In the genomic region with DNA sequence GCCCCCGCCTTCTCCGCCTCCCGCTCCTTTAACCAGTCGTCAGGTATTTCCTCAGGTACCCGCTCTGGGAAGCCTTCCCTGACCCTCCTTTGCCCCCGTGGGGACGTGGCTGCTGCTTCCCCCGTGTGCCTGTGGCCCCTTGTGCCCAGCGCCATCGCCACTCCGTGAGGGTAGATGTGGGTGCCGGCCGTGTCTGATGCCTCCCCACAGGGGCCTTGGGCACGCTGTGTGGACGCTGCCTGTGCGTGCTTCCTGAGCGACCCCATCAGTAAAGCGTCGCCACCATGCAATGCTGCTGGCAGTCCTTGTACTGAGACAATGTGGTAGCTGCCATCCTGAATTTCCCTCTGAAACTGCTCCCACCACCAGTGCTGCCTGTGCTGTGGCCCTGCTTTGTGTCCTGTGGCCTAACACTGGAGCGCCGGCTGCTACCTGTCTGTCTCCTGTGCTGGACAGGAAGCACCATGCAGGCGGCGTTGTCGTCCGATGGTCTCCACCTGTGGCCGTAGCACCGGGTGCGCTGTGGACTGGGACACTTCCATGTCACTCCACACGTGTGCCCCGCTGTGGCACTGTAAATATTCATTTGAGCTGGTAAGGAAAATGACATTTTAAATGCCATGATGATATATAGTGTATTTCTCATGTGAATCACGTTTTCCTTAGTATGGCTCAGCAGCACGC, we compare ENCODE assay signal across 30 cellular contexts.
"Had no signal": no experiment of that assay in that cellular context is flagged by ENCODE, and none has a peak within 500 bp of the region (broad histone marks: within the 10 kb centered on the region; RNA-seq: fewer than 3 reads in every experiment).

No MANE protein-coding gene starts in this region.

- ATAC-seq: activated CD4-positive, alpha-beta T cell treated with anti-CD3 and anti-CD28 coated beads for 36 hours; activated CD8-positive, alpha-beta memory T cell treated with anti-CD3 and anti-CD28 coated beads, Interleukin-2, amount 10 ng/mL, durations not matched to agents 7 days and 5 days; activated CD8-positive, alpha-beta T cell treated with anti-CD3 and anti-CD28 coated beads, Interleukin-2, amount 10 ng/mL, durations not matched to agents 7 days and 5 days; gastroesophageal sphincter had no signal

- H3K4me1 ChIP-seq: esophagus squamous epithelium, gastroesophageal sphincter had no signal

- H3K27me3 ChIP-seq: brain microvascular endothelial cell, dorsolateral prefrontal cortex, esophagus squamous epithelium, gastroesophageal sphincter had no signal

- H3K36me3 Mint-ChIP-seq: activated CD8-positive, alpha-beta memory T cell treated with anti-CD3 and anti-CD28 coated beads, Interleukin-2, amount 10 ng/mL, durations not matched to agents 7 days and 5 days; activated naive CD8-positive, alpha-beta T cell treated with anti-CD3 and anti-CD28 coated beads, Interleukin-2, amount 10 ng/mL, durations not matched to agents 7 days and 5 days had no signal

- H3K4me3 ChIP-seq: coronary artery, dorsolateral prefrontal cortex, esophagus squamous epithelium, gastroesophageal sphincter had no signal

- H3K9me3 Mint-ChIP-seq: activated CD4-positive, alpha-beta memory T cell treated with anti-CD3 and anti-CD28 coated beads for 36 hours; activated CD4-positive, alpha-beta T cell treated with anti-CD3 and anti-CD28 coated beads, Interleukin-2, amount 10 ng/mL, durations not matched to agents 24 days and 14 days; activated naive CD4-positive, alpha-beta T cell treated with anti-CD3 and anti-CD28 coated beads for 36 hours; activated naive CD4-positive, alpha-beta T cell treated with anti-CD3 and anti-CD28 coated beads, Interleukin-2, amount 50 U/mL, for 24 hours; activated T-helper 2 cell treated with anti-CD3 and anti-CD28 coated beads, Interferon-gamma antibody, Interleukin-2, Interleukin-4, amounts not matched to agents 10 μg/mL and 5 μg/mL and 100 μg/mL, durations not matched to agents 14 hours and 24 hours and 36 hours; central memory CD8-positive, alpha-beta T cell; endodermal cell had no signal

- H3K27ac Mint-ChIP-seq: activated CD4-positive, alpha-beta memory T cell treated with anti-CD3 and anti-CD28 coated beads for 36 hours; activated CD4-positive, alpha-beta T cell treated with anti-CD3 and anti-CD28 coated beads for 36 hours; activated CD4-positive, alpha-beta T cell treated with anti-CD3 and anti-CD28 coated beads, Interleukin-2, amount 10 ng/mL, durations not matched to agents 24 days and 14 days; activated CD8-positive, alpha-beta memory T cell treated with anti-CD3 and anti-CD28 coated beads, Interleukin-2, amount 10 ng/mL, durations not matched to agents 7 days and 5 days; activated CD8-positive, alpha-beta T cell treated with anti-CD3 and anti-CD28 coated beads, Interleukin-2, amount 10 ng/mL, durations not matched to agents 7 days and 5 days; activated naive CD4-positive, alpha-beta T cell treated with anti-CD3 and anti-CD28 coated beads for 36 hours; activated naive CD4-positive, alpha-beta T cell treated with anti-CD3 and anti-CD28 coated beads, Interleukin-2, amount 50 U/mL, for 24 hours; activated naive CD8-positive, alpha-beta T cell treated with anti-CD3 and anti-CD28 coated beads, Interleukin-2, amount 10 ng/mL, durations not matched to agents 7 days and 5 days; activated T-helper 1 cell treated with anti-CD3 and anti-CD28 coated beads, Interleukin-12 subunit alpha, Interleukin-12 subunit beta, Interleukin-2, Interleukin-4 antibody, amounts not matched to agents 30 ng/mL and 10 ng/mL and 1 ng/mL, durations not matched to agents 14 hours and 24 hours and 36 hours; activated T-helper 2 cell treated with anti-CD3 and anti-CD28 coated beads, Interferon-gamma antibody, Interleukin-2, Interleukin-4, amounts not matched to agents 10 μg/mL and 5 μg/mL and 100 μg/mL, durations not matched to agents 14 hours and 24 hours and 36 hours; dendritic cell treated with granulocyte-macrophage colony-stimulating factor and Interleukin-4, amounts not matched to agents 40 ng/mL and 50 ng/mL, for 4 days; endodermal cell had no signal

- H3K36me3 ChIP-seq: brain microvascular endothelial cell, esophagus squamous epithelium had no signal

- H3K27me3 Mint-ChIP-seq: activated CD4-positive, alpha-beta memory T cell treated with anti-CD3 and anti-CD28 coated beads for 36 hours; activated CD4-positive, alpha-beta T cell treated with anti-CD3 and anti-CD28 coated beads for 36 hours; activated CD4-positive, alpha-beta T cell treated with anti-CD3 and anti-CD28 coated beads, Interleukin-2, amount 10 ng/mL, durations not matched to agents 24 days and 14 days; activated CD8-positive, alpha-beta memory T cell treated with anti-CD3 and anti-CD28 coated beads, Interleukin-2, amount 10 ng/mL, durations not matched to agents 7 days and 5 days; activated naive CD4-positive, alpha-beta T cell treated with anti-CD3 and anti-CD28 coated beads, Interleukin-2, amount 50 U/mL, for 24 hours; activated naive CD8-positive, alpha-beta T cell treated with anti-CD3 and anti-CD28 coated beads, Interleukin-2, amount 10 ng/mL, durations not matched to agents 7 days and 5 days; central memory CD8-positive, alpha-beta T cell; dendritic cell treated with granulocyte-macrophage colony-stimulating factor and Interleukin-4, amounts not matched to agents 40 ng/mL and 50 ng/mL, for 4 days had no signal

- H3K27ac ChIP-seq: brain microvascular endothelial cell, coronary artery, dorsolateral prefrontal cortex, esophagus squamous epithelium, gastroesophageal sphincter had no signal

- H3K4me1 Mint-ChIP-seq: activated CD4-positive, alpha-beta T cell treated with anti-CD3 and anti-CD28 coated beads for 36 hours; activated CD4-positive, alpha-beta T cell treated with anti-CD3 and anti-CD28 coated beads, Interleukin-2, amount 10 ng/mL, durations not matched to agents 24 days and 14 days; activated CD8-positive, alpha-beta memory T cell treated with anti-CD3 and anti-CD28 coated beads, Interleukin-2, amount 10 ng/mL, durations not matched to agents 7 days and 5 days; activated naive CD4-positive, alpha-beta T cell treated with anti-CD3 and anti-CD28 coated beads, Interleukin-2, amount 50 U/mL, for 24 hours; central memory CD8-positive, alpha-beta T cell; endodermal cell had no signal

- H3K4me3 Mint-ChIP-seq: activated CD4-positive, alpha-beta memory T cell treated with anti-CD3 and anti-CD28 coated beads for 36 hours; activated CD4-positive, alpha-beta T cell treated with anti-CD3 and anti-CD28 coated beads for 36 hours; activated CD4-positive, alpha-beta T cell treated with anti-CD3 and anti-CD28 coated beads, Interleukin-2, amount 10 ng/mL, durations not matched to agents 24 days and 14 days; activated CD8-positive, alpha-beta memory T cell treated with anti-CD3 and anti-CD28 coated beads, Interleukin-2, amount 10 ng/mL, durations not matched to agents 7 days and 5 days; activated CD8-positive, alpha-beta T cell treated with anti-CD3 and anti-CD28 coated beads, Interleukin-2, amount 10 ng/mL, durations not matched to agents 7 days and 5 days; activated naive CD4-positive, alpha-beta T cell treated with anti-CD3 and anti-CD28 coated beads for 36 hours; activated naive CD4-positive, alpha-beta T cell treated with anti-CD3 and anti-CD28 coated beads, Interleukin-2, amount 50 U/mL, for 24 hours; activated naive CD8-positive, alpha-beta T cell treated with anti-CD3 and anti-CD28 coated beads, Interleukin-2, amount 10 ng/mL, durations not matched to agents 7 days and 5 days; activated T-helper 1 cell treated with anti-CD3 and anti-CD28 coated beads, Interleukin-12 subunit alpha, Interleukin-12 subunit beta, Interleukin-2, Interleukin-4 antibody, amounts not matched to agents 30 ng/mL and 10 ng/mL and 1 ng/mL, durations not matched to agents 14 hours and 24 hours and 36 hours; central memory CD8-positive, alpha-beta T cell; dendritic cell treated with granulocyte-macrophage colony-stimulating factor and Interleukin-4, amounts not matched to agents 40 ng/mL and 50 ng/mL, for 4 days; endodermal cell had no signal

- H3K9me3 ChIP-seq: esophagus squamous epithelium, gastroesophageal sphincter had no signal

- DNase-seq: activated CD4-positive, alpha-beta memory T cell treated with anti-CD3 and anti-CD28 coated beads for 36 hours; activated CD4-positive, alpha-beta T cell treated with anti-CD3 and anti-CD28 coated beads for 36 hours; activated CD4-positive, alpha-beta T cell treated with anti-CD3 and anti-CD28 coated beads, Interleukin-2, amount 10 ng/mL, durations not matched to agents 24 days and 14 days; activated CD4-positive, CD25-positive, alpha-beta regulatory T cell; activated CD4-positive, CD25-positive, alpha-beta regulatory T cell treated with anti-CD3 and anti-CD28 coated beads, Interleukin-2, amount 50 U/mL, for 72 hours; activated CD8-positive, alpha-beta memory T cell treated with anti-CD3 and anti-CD28 coated beads, Interleukin-2, amount 10 ng/mL, durations not matched to agents 7 days and 5 days; activated CD8-positive, alpha-beta memory T cell treated with anti-CD3 and anti-CD28 coated beads, Interleukin-2, amount 50 U/mL, for 4 hours; activated CD8-positive, alpha-beta T cell treated with anti-CD3 and anti-CD28 coated beads, Interleukin-2, amount 10 ng/mL, durations not matched to agents 7 days and 5 days; activated effector memory CD4-positive, alpha-beta T cell treated with anti-CD3 and anti-CD28 coated beads, Interleukin-2, amount 50 U/mL, for 16 hours; activated naive CD4-positive, alpha-beta T cell treated with anti-CD3 and anti-CD28 coated beads for 36 hours; activated naive CD8-positive, alpha-beta T cell treated with anti-CD3 and anti-CD28 coated beads, Interleukin-2, amount 10 ng/mL, durations not matched to agents 7 days and 5 days; activated T-cell treated with anti-CD3 and anti-CD28 coated beads, Interleukin-2, amount 50 U/mL, for 1 hour; activated T-cell treated with anti-CD3 and anti-CD28 coated beads, Interleukin-2, amount 50 U/mL, for 48 hours; amniotic stem cell; anterior cingulate cortex; brain microvascular endothelial cell; dorsolateral prefrontal cortex; effector memory CD4-positive, alpha-beta T cell; endodermal cell; erythroblast; esophagus squamous epithelium; foreskin melanocyte; T-helper 2 cell had no signal
